In the genomic region with DNA sequence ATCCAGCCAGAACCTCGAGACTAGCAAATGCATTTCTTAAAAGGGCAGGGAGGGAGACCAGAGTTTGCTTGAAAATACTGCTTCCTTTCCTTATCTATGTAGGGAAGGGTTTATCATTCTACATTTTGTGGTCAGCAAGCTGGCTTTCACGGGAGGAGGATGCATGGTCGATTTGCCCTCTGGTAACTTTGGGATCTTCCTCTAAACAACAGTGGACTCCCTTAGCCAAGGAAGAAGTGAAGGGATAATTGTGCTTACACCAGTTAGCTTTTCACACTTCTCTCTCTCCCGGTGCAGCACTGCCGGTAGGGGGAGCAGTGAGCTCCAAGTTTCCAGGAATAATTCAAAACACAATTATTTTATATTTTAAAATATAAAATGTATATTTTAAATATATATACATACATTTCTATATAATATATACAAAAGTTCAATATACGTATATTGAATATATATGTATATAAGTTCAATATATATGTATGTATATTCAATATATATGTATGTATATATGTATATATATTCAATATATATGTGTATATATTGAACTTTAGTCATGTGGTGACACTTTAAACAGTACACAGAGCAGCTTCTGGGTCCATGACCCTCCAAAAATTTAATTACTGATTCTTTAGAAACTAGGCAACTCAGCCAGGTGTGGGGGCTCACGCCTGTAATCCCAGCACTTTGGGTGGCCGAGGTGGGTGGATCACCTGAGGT, we compare ENCODE assay signal across 9 cellular contexts. TPM values are rescaled to one million over a fixed set of nuclear protein-coding genes. Genes with fewer than 3 reads are reported as not detected.
DNase-seq lines count a peak whose midpoint lies in the region; ATAC-seq, FAIRE-seq and TF ChIP-seq lines count a peak whose summit lies in the region.
"Had no signal": no experiment of that assay in that cellular context is flagged by ENCODE, and none has a peak within 500 bp of the region (broad histone marks: within the 10 kb centered on the region; RNA-seq: fewer than 3 reads in every experiment).

No MANE protein-coding gene starts in this region.

- POLR2A ChIA-PET in CD4-positive, alpha-beta memory T cell (lab: Charles Lee; ENCODE audit: partially characterized antibody): interaction anchor here (0.8 to 1.3 kb wide), 4 partner anchors 9 to 43 kb away, joined by 3 to 7 read pairs (median 3); no protein-coding TSS in a partner anchor

- no peaks in the 10 kb centered on the region for H4K20me1 ChIP-seq in keratinocyte (ENCODE audit: control insufficient read depth, extremely low read depth, insufficient read depth, low read length)

- intact Hi-C loops in CD4-positive, alpha-beta memory T cell (cut with micrococcal nuclease): loop anchor here (1.0 to 2.0 kb wide), 3 partner anchors 14 to 273 kb away; no protein-coding TSS in a partner anchor

- peak overlapping the region; percentile 73 to 88 (median 82) for H3K4me3 Mint-ChIP-seq in CD4-positive, alpha-beta memory T cell
- peak overlapping the region; percentile 71 for H3K4me3 Mint-ChIP-seq in chondrocyte (ENCODE audit: unreplicated experiment)

- peaks cover 9 to 37% (median 20%) of the 10 kb centered on the region in 4 donors for H3K4me1 Mint-ChIP-seq in CD4-positive, alpha-beta memory T cell
- peaks cover 27% of the 10 kb centered on the region for H3K4me1 Mint-ChIP-seq in chondrocyte (ENCODE audit: low read depth)

- H3K27ac ChIP-seq in CD4-positive, alpha-beta memory T cell (ENCODE audit: low read depth, low read length): peak overlapping the region; percentile 68
- H3K27ac ChIP-seq in keratinocyte (ENCODE audit: control insufficient read depth, insufficient read depth, low read length) (peak overlapping the region; percentile 33), small intestine (ENCODE audit: low read depth in 1 of 2, low read length in 1 of 2) (peak overlapping the region; percentile 90 to 98)
- H3K27ac ChIP-seq: SJCRH30 had no signal

- peaks cover 7% of the 10 kb centered on the region for H3K4me1 ChIP-seq in CD4-positive, alpha-beta memory T cell (ENCODE audit: insufficient read depth, low read length)
- H3K4me1 ChIP-seq in keratinocyte (ENCODE audit: control insufficient read depth, extremely low read depth, insufficient read depth, low read length) (peaks cover 4% of the 10 kb centered on the region), small intestine (ENCODE audit: control insufficient read depth in 2 of 2, insufficient read depth in 1 of 2, low read depth in 1 of 2, low read length in 1 of 2) (peaks cover 0 to 8% of the 10 kb centered on the region in 2 donors)

- H3K27me3 Mint-ChIP-seq in CD4-positive, alpha-beta memory T cell: no peaks in the 10 kb centered on the region
- H3K27me3 Mint-ChIP-seq in chondrocyte (ENCODE audit: low read depth): no peaks in the 10 kb centered on the region

- 23 to 35% (median 26%) methylated on average over 8 of the region's 8 CpGs for WGBS in small intestine, 3 donors

- CTCF ChIA-PET in CD4-positive, alpha-beta memory T cell (lab: Charles Lee; ENCODE audit: partially characterized antibody): interaction anchor here (0.7 to 3.7 kb wide), 33 partner anchors 8 to 466 kb away, joined by 3 to 33 read pairs (median 4); a partner anchor contains a TSS

- H3K9me3 ChIP-seq in CD4-positive, alpha-beta memory T cell (ENCODE audit: control insufficient read depth in 1 of 2, low read length in 2 of 2): no peaks in the 10 kb centered on the region
- H3K9me3 ChIP-seq in keratinocyte (ENCODE audit: control insufficient read depth, low read depth, low read length): no peaks in the 10 kb centered on the region
- H3K9me3 ChIP-seq in small intestine (ENCODE audit: control insufficient read depth, low read depth): no peaks in the 10 kb centered on the region
- H3K9me3 ChIP-seq: SJCRH30 had no signal

- H3K4me2 ChIP-seq in keratinocyte (ENCODE audit: control insufficient read depth, extremely low read depth, insufficient read depth, low read depth, low read length): peak overlapping the region; percentile 79

- peak overlapping the region; percentile 71 to 88 (median 82) for H3K27ac Mint-ChIP-seq in CD4-positive, alpha-beta memory T cell
- peak overlapping the region; percentile 92 for H3K27ac Mint-ChIP-seq in chondrocyte (ENCODE audit: unreplicated experiment)

- FAIRE-seq in keratinocyte (lab: Jason Lieb, UNC): no peak
- FAIRE-seq in small intestine (lab: Jason Lieb, UNC): peak; percentile 67

- ATAC-seq in GM18502 (IDR thresholded peaks at IDR 0.05; ENCODE audit: poor library complexity, unreplicated experiment) (no peak), GM21717 (IDR thresholded peaks at IDR 0.05; ENCODE audit: unreplicated experiment) (no peak)

- peak overlapping the region; percentile 94 for H2AFZ ChIP-seq in keratinocyte (ENCODE audit: control insufficient read depth, low read length)

- TF ChIP-seq CTCF in WI38 (IDR thresholded peaks at IDR 0.05; ENCODE audit: low read depth, low read length) (peak; percentile 90), chondrocyte (IDR thresholded peaks at IDR 0.05) (peak; percentile 97), keratinocyte (optimal IDR thresholded peaks at IDR 0.05 in 1 of 3, IDR thresholded peaks at IDR 0.05 in 1 of 3, conservative IDR thresholded peaks at IDR 0.05 in 1 of 3; ENCODE audit: extremely low read depth in 1 of 3, insufficient read depth in 2 of 3, low read length in 3 of 3) (peak; percentile 62 to 78 (median 64))

- no peaks in the 10 kb centered on the region for H3K27me3 ChIP-seq in CD4-positive, alpha-beta memory T cell (ENCODE audit: insufficient read depth, low read length)
- H3K27me3 ChIP-seq in keratinocyte (ENCODE audit: control insufficient read depth, extremely low read depth, insufficient read depth, low read length) (no peaks in the 10 kb centered on the region), small intestine (ENCODE audit: control insufficient read depth in 2 of 2, insufficient read depth in 2 of 2, low read length in 2 of 2) (no peaks in the 10 kb centered on the region)
- H3K27me3 ChIP-seq: SJCRH30 had no signal

- peak overlapping the region; percentile 9 to 53 for H3K4me3 ChIP-seq in CD4-positive, alpha-beta memory T cell (ENCODE audit: low read length in 2 of 2)
- H3K4me3 ChIP-seq in WI38 (ENCODE audit: low read depth, low read length) (peak overlapping the region; percentile 65), keratinocyte (ENCODE audit: control insufficient read depth in 2 of 3, extremely low read depth in 1 of 3, insufficient read depth in 2 of 3, low read depth in 1 of 3, low read length in 3 of 3) (peak overlapping the region in 2 of 3 experiments; percentile 42 to 53), small intestine (ENCODE audit: low read depth in 1 of 2, low read length in 2 of 2) (peak overlapping the region in 1 of 2 donors; percentile 74)
- H3K4me3 ChIP-seq: SJCRH30 had no signal

- dilution Hi-C loops in keratinocyte (cut with MboI; ENCODE audit: extremely low pct_ligation_motif_present, low sequenced_read_pairs): loop anchor here (25.0 kb wide), 1 partner anchor 275 kb away; no protein-coding TSS in a partner anchor

- peak; percentile 26 to 45 (median 28) for DNase-seq in CD4-positive, alpha-beta memory T cell
- DNase-seq in HuH-7 (ENCODE audit: low spot score) (peak; percentile 64), chondrocyte (ENCODE audit: low spot score) (no peak), keratinocyte (ENCODE audit: low read depth, low spot score) (no peak), small intestine (peak; percentile 80)

- H3K36me3 ChIP-seq in CD4-positive, alpha-beta memory T cell (ENCODE audit: insufficient read depth, low read length): peaks cover 5% of the 10 kb centered on the region
- peaks cover 4 to 5% of the 10 kb centered on the region in 2 experiments for H3K36me3 ChIP-seq in keratinocyte (ENCODE audit: control insufficient read depth in 2 of 2, extremely low read depth in 1 of 2, insufficient read depth in 2 of 2, low read length in 2 of 2)
- H3K36me3 ChIP-seq in small intestine (ENCODE audit: control insufficient read depth in 2 of 2, insufficient read depth in 2 of 2, low read length in 2 of 2): no peaks in the 10 kb centered on the region

- no peaks in the 10 kb centered on the region for H3K79me2 ChIP-seq in keratinocyte (ENCODE audit: control insufficient read depth, insufficient read depth, low read length)

- H3K9ac ChIP-seq in keratinocyte (ENCODE audit: control insufficient read depth, extremely low read depth, insufficient read depth, low read length): peak overlapping the region; percentile 66

- H3K9me3 Mint-ChIP-seq in CD4-positive, alpha-beta memory T cell: no peaks in the 10 kb centered on the region
- no peaks in the 10 kb centered on the region for H3K9me3 Mint-ChIP-seq in chondrocyte (ENCODE audit: low read depth)

- no peaks in the 10 kb centered on the region for H3K9me1 ChIP-seq in keratinocyte (ENCODE audit: control insufficient read depth, extremely low read depth, insufficient read depth, low read length)

- H3K36me3 Mint-ChIP-seq in CD4-positive, alpha-beta memory T cell: peaks cover 14 to 27% of the 10 kb centered on the region in 2 donors
- H3K36me3 Mint-ChIP-seq in chondrocyte (ENCODE audit: low read depth): peaks cover 2% of the 10 kb centered on the region

RNA-seq across cellular contexts. Expression of a gene that starts 4.5 kb away (rescaled TPM):
- total RNA-seq in CD4-positive, alpha-beta memory T cell: 10 to 100 TPM; 46.7 to 47.1 TPM
- 1 to 10 TPM in 1 of 2 donors, under 1 TPM in 1; 0.83 to 2.0 TPM for polyA plus RNA-seq in CD4-positive, alpha-beta memory T cell
- 2.9 to 7.9 TPM (median 5.9 TPM) in 3 replicates for total RNA-seq in chondrocyte
- 0.54 to 2.1 TPM (median 1.3 TPM) in 3 replicates for polyA plus RNA-seq in keratinocyte
- polyA plus RNA-seq in keratinocyte (2011; ENCODE audit: low read depth): 0.74 TPM
- polyA plus RNA-seq in keratinocyte (2011; cell fraction: cytosol; rRNA removed): 0.27 and 0.47 TPM in 2 replicates
- polyA plus RNA-seq in keratinocyte (2011; cell fraction: nucleus; rRNA removed): 1.5 and 2.3 TPM in 2 replicates
- 0.54 and 1.3 TPM in 2 replicates for polyA plus RNA-seq in keratinocyte (2012; ENCODE audit: low replicate concordance)
- 1.8 to 3.5 TPM (median 2.0 TPM) in 3 replicates for polyA minus RNA-seq in keratinocyte
- 0.77 TPM for polyA minus RNA-seq in keratinocyte (2011; cell fraction: cytosol; rRNA and poly(A)+ RNA removed)
- polyA minus RNA-seq in keratinocyte (2011; cell fraction: nucleus; rRNA and poly(A)+ RNA removed): 3.7 and 4.0 TPM in 2 replicates
- 10 to 100 TPM in 2 of 3 donors, 1 to 10 TPM in 1; 7.0 to 40.5 (median 12.3) TPM for polyA plus RNA-seq in small intestine

RNA-seq across cellular contexts. Expression of a gene that starts 14.5 kb away (rescaled TPM):
- 10 to 100 TPM; 18.5 to 19.5 TPM for total RNA-seq in CD4-positive, alpha-beta memory T cell
- polyA plus RNA-seq in CD4-positive, alpha-beta memory T cell: 10 to 100 TPM; 43.1 to 47.1 TPM
- total RNA-seq in chondrocyte: 13.6 to 23.7 TPM (median 15.2 TPM) in 3 replicates
- polyA plus RNA-seq in keratinocyte (17.9 to 35.1 TPM (median 26.3 TPM) in 3 replicates), small intestine (10 to 100 TPM; 11.9 to 38.7 (median 14.8) TPM)
- 15.4 TPM for polyA plus RNA-seq in keratinocyte (2011; ENCODE audit: low read depth)
- 21.4 and 24.3 TPM in 2 replicates for polyA plus RNA-seq in keratinocyte (2011; cell fraction: cytosol; rRNA removed)
- 19.5 and 20.1 TPM in 2 replicates for polyA plus RNA-seq in keratinocyte (2011; cell fraction: nucleus; rRNA removed)
- 17.2 and 27.4 TPM in 2 replicates for polyA plus RNA-seq in keratinocyte (2012; ENCODE audit: low replicate concordance)
- 8.0 to 11.4 TPM (median 8.9 TPM) in 3 replicates for polyA minus RNA-seq in keratinocyte
- polyA minus RNA-seq in keratinocyte (2011; cell fraction: cytosol; rRNA and poly(A)+ RNA removed): 5.8 TPM
- 5.4 and 7.9 TPM in 2 replicates for polyA minus RNA-seq in keratinocyte (2011; cell fraction: nucleus; rRNA and poly(A)+ RNA removed)

RNA-seq across cellular contexts. Expression of a gene that starts 18.7 kb away (rescaled TPM):
- total RNA-seq in CD4-positive, alpha-beta memory T cell: 10 to 100 TPM; 12.9 to 14.4 TPM
- polyA plus RNA-seq in CD4-positive, alpha-beta memory T cell: 10 to 100 TPM; 15.0 to 16.4 TPM
- total RNA-seq in chondrocyte: 10.6 to 13.1 TPM (median 12.7 TPM) in 3 replicates
- polyA plus RNA-seq in keratinocyte (18.3 to 31.0 TPM (median 25.2 TPM) in 3 replicates), small intestine (10 to 100 TPM in 1 of 3 donors, 1 to 10 TPM in 2; 4.2 to 17.8 (median 4.9) TPM)
- polyA plus RNA-seq in keratinocyte (2011; ENCODE audit: low read depth): 29.8 TPM
- 16.1 and 19.7 TPM in 2 replicates for polyA plus RNA-seq in keratinocyte (2011; cell fraction: cytosol; rRNA removed)
- polyA plus RNA-seq in keratinocyte (2011; cell fraction: nucleus; rRNA removed): 30.6 and 32.1 TPM in 2 replicates
- polyA plus RNA-seq in keratinocyte (2012; ENCODE audit: low replicate concordance): 23.7 and 28.9 TPM in 2 replicates
- 6.6 to 17.8 TPM (median 7.8 TPM) in 3 replicates for polyA minus RNA-seq in keratinocyte
- 9.2 TPM for polyA minus RNA-seq in keratinocyte (2011; cell fraction: cytosol; rRNA and poly(A)+ RNA removed)
- polyA minus RNA-seq in keratinocyte (2011; cell fraction: nucleus; rRNA and poly(A)+ RNA removed): 6.9 and 8.6 TPM in 2 replicates

RNA-seq across cellular contexts. Expression of a gene that starts 59.6 kb away (rescaled TPM):
- total RNA-seq in CD4-positive, alpha-beta memory T cell: 10 to 100 TPM in 1 of 2 experiments, 1 to 10 TPM in 1; 8.1 to 14.2 TPM
- 10 to 100 TPM in 1 of 2 donors, 1 to 10 TPM in 1; 6.8 to 13.9 TPM for polyA plus RNA-seq in CD4-positive, alpha-beta memory T cell
- total RNA-seq in chondrocyte: 10.4 to 13.3 TPM (median 11.0 TPM) in 3 replicates
- polyA plus RNA-seq in keratinocyte (8.4 to 11.3 TPM (median 10.0 TPM) in 3 replicates), small intestine (1 to 10 TPM; 4.9 to 9.7 (median 7.8) TPM)
- 2.9 TPM for polyA plus RNA-seq in keratinocyte (2011; ENCODE audit: low read depth)
- 4.7 and 9.5 TPM in 2 replicates for polyA plus RNA-seq in keratinocyte (2011; cell fraction: cytosol; rRNA removed)
- polyA plus RNA-seq in keratinocyte (2011; cell fraction: nucleus; rRNA removed): 14.9 and 20.0 TPM in 2 replicates
- 3.4 and 6.1 TPM in 2 replicates for polyA plus RNA-seq in keratinocyte (2012; ENCODE audit: low replicate concordance)
- 4.9 to 19.3 TPM (median 17.0 TPM) in 3 replicates for polyA minus RNA-seq in keratinocyte
- polyA minus RNA-seq in keratinocyte (2011; cell fraction: cytosol; rRNA and poly(A)+ RNA removed): 13.0 TPM
- 5.7 and 12.1 TPM in 2 replicates for polyA minus RNA-seq in keratinocyte (2011; cell fraction: nucleus; rRNA and poly(A)+ RNA removed)

Comparison
In these comparisons a context has a peak if more than half of its experiments do, and no peak if none do; other contexts are left out.
1. DNase-seq: peak in CD4-positive, alpha-beta memory T cell (5 of 5), HuH-7 (single experiment) and small intestine (single experiment); none in chondrocyte (single experiment) and keratinocyte (single experiment).
2. H3K27ac ChIP-seq: peak in every context shown above with its lines; median percentile 94 in small intestine; 68 in CD4-positive, alpha-beta memory T cell; 33 in keratinocyte.
3. Peak in every context shown above with its lines, with median percentiles within 50 percentile points of each other: CTCF ChIP-seq.